Comparison of ENCODE assay signal across 24 cellular contexts in genomic region chr1:59917026-59917784, GRCh38. TPM values are rescaled to one million over a fixed set of nuclear protein-coding genes. Genes with fewer than 3 reads are reported as not detected.
A peak's percentile ranks its signal among the peaks of the same experiment; 100 is the strongest.
DNase-seq lines count a peak whose midpoint lies in the region; ATAC-seq and TF ChIP-seq lines count a peak whose summit lies in the region.
"Had no signal": no experiment of that assay in that cellular context is flagged by ENCODE, and none has a peak within 500 bp of the region (broad histone marks: within the 10 kb centered on the region; RNA-seq: fewer than 3 reads in every experiment).

No MANE protein-coding gene starts in this region.

- peaks cover 4% of the 10 kb centered on the region for H3K9me3 Mint-ChIP-seq in neural crest cell
- H3K9me3 Mint-ChIP-seq: central memory CD8-positive, alpha-beta T cell had no signal

- ATAC-seq in psoas muscle: no peak
- ATAC-seq: activated CD4-positive, alpha-beta T cell treated with anti-CD3 and anti-CD28 coated beads for 36 hours had no signal

- H3K27ac Mint-ChIP-seq in neural crest cell (ENCODE audit: unreplicated experiment): peak overlapping the region; percentile 91
- H3K27ac Mint-ChIP-seq: activated CD4-positive, alpha-beta T cell treated with anti-CD3 and anti-CD28 coated beads for 36 hours had no signal

- DNase-seq in Ammon's horn (ENCODE audit: low spot score) (peak; percentile 94), SK-MEL-5 (ENCODE audit: low read depth, low spot score) (peak; percentile 33), foreskin melanocyte (peak; percentile 64), neural crest cell (ENCODE audit: low read depth, low spot score) (no peak), osteoblast (ENCODE audit: insufficient read length, low spot score, missing footprints) (no peak), psoas muscle (no peak), NCI-H748 (lab: John Stamatoyannopoulos, UW; ENCODE audit: unreplicated experiment) (no peak), CD1c-positive myeloid dendritic cell (ENCODE audit: extremely low spot score) (no peak)
- DNase-seq: ACHN; activated CD4-positive, alpha-beta T cell treated with anti-CD3 and anti-CD28 coated beads for 36 hours; activated gamma-delta T cell treated with Interleukin-2 at 50 U/mL for 16 hours; H7; KG1; NCI-H1436; NCI-H510A; NK-92 treated with Interleukin-12 subunit alpha and Interleukin-12 subunit beta, amount 100 ng/mL, for 24 hours; PC-9; SJCRH30; stimulated activated CD4-positive, alpha-beta T cell treated with anti-CD3 and anti-CD28 coated beads, Interleukin-4, amount 100 ng/mL, for 4 hours; stimulated activated naive CD4-positive, alpha-beta T cell; T-helper 1 cell had no signal

- 86 to 88% (median 87%) methylated on average over 10 of the region's 10 CpGs for WGBS in psoas muscle, 3 donors

- in situ Hi-C loops in SK-MEL-5 (cut with HindIII; ENCODE audit: low pct_unique_long_range_greater_than_20kb, low sequenced_read_pairs): no loop called here

- no peaks in the 10 kb centered on the region for H3K36me3 Mint-ChIP-seq in neural crest cell (ENCODE audit: low read depth)

- no peaks in the 10 kb centered on the region for H4K20me1 ChIP-seq in osteoblast (ENCODE audit: insufficient read depth, low read length)
- H4K20me1 ChIP-seq: BLaER1 had no signal

- TF ChIP-seq CTCF in neural crest cell (conservative IDR thresholded peaks at IDR 0.05): no peak
- TF ChIP-seq CTCF in osteoblast (IDR thresholded peaks at IDR 0.05; ENCODE audit: extremely low read depth, low read depth, low read length): no peak
- no peak for TF ChIP-seq CTCF in psoas muscle (IDR thresholded peaks at IDR 0.05)

- H3K27ac ChIP-seq in osteoblast (ENCODE audit: low read depth, low read length) (no peak overlapping the region), psoas muscle (no peak overlapping the region)
- H3K27ac ChIP-seq: BLaER1, hepatocyte, PC-9, SJCRH30 had no signal

- peak overlapping the region; percentile 52 for H3K4me3 Mint-ChIP-seq in neural crest cell
- H3K4me3 Mint-ChIP-seq: activated CD4-positive, alpha-beta T cell treated with anti-CD3 and anti-CD28 coated beads for 36 hours; central memory CD8-positive, alpha-beta T cell had no signal

- intact Hi-C loops in psoas muscle (cut with DNase I): no loop called here

- no peak overlapping the region for H3K4me3 ChIP-seq in osteoblast (ENCODE audit: insufficient read depth, low read length)
- no peak overlapping the region for H3K4me3 ChIP-seq in psoas muscle
- H3K4me3 ChIP-seq: BLaER1, hepatocyte, PC-9, SJCRH30 had no signal

- H3K4me1 ChIP-seq in osteoblast (ENCODE audit: insufficient read depth, low read length) (no peaks in the 10 kb centered on the region), psoas muscle (peaks cover 6% of the 10 kb centered on the region)
- H3K4me1 ChIP-seq: BLaER1 had no signal

- no peaks in the 10 kb centered on the region for H3K79me2 ChIP-seq in osteoblast (ENCODE audit: insufficient read depth, low read length)
- H3K79me2 ChIP-seq: hepatocyte had no signal

- H3K27me3 ChIP-seq in osteoblast (ENCODE audit: insufficient read depth, low read length) (peaks cover 3% of the 10 kb centered on the region), psoas muscle (ENCODE audit: insufficient read depth in 3 of 3, low read length in 2 of 3) (no peaks in the 10 kb centered on the region)
- H3K27me3 ChIP-seq: BLaER1, hepatocyte, SJCRH30 had no signal

- H3K4me1 Mint-ChIP-seq in neural crest cell: peaks cover 38% of the 10 kb centered on the region
- H3K4me1 Mint-ChIP-seq: central memory CD8-positive, alpha-beta T cell had no signal

- H3K9me3 ChIP-seq in osteoblast (ENCODE audit: low read depth, low read length) (no peaks in the 10 kb centered on the region), psoas muscle (no peaks in the 10 kb centered on the region)
- H3K9me3 ChIP-seq: BLaER1, SJCRH30 had no signal

- peaks cover 2% of the 10 kb centered on the region for H3K27me3 Mint-ChIP-seq in neural crest cell (ENCODE audit: low read depth)
- H3K27me3 Mint-ChIP-seq: activated CD4-positive, alpha-beta T cell treated with anti-CD3 and anti-CD28 coated beads for 36 hours had no signal

- H3K36me3 ChIP-seq in osteoblast (ENCODE audit: insufficient read depth, low read length) (no peaks in the 10 kb centered on the region), psoas muscle (ENCODE audit: insufficient read depth in 1 of 2, low read depth in 1 of 2) (peaks cover 0 to 10% of the 10 kb centered on the region in 2 donors)
- H3K36me3 ChIP-seq: BLaER1, SJCRH30 had no signal

- H2AFZ ChIP-seq in osteoblast (ENCODE audit: low read length): no peak overlapping the region
- H2AFZ ChIP-seq: hepatocyte, PC-9 had no signal

- no peak overlapping the region for H3K4me2 ChIP-seq in osteoblast (ENCODE audit: insufficient read depth, low read length)
- H3K4me2 ChIP-seq: BLaER1, hepatocyte, PC-9 had no signal

RNA-seq across cellular contexts. Expression of gene CYP2J2, which starts 9.4 kb away (rescaled TPM):
- 0.98 and 1.3 TPM in 2 replicates for total RNA-seq in SK-MEL-5 (2014; rRNA removed; shearing (Covaris generic))
- 1.1 and 2.7 TPM in 2 replicates for polyA plus RNA-seq in SK-MEL-5 (2015; cell fraction: cytosol; rRNA removed)
- 1.5 and 2.4 TPM in 2 replicates for polyA plus RNA-seq in SK-MEL-5 (2015; cell fraction: nucleus; rRNA removed)
- 1.3 and 1.6 TPM in 2 replicates for total RNA-seq in neural crest cell
- total RNA-seq in osteoblast: not detected in 2 replicates
- total RNA-seq in psoas muscle: 10 to 100 TPM in 2 of 4 donors, 1 to 10 TPM in 2; 3.5 to 55.7 (median 15.0) TPM
- 1 to 10 TPM; 1.4 to 3.9 (median 2.4) TPM for polyA plus RNA-seq in psoas muscle

Comparison
In these comparisons a context has a peak if more than half of its experiments do, and no peak if none do; other contexts are left out.
1. DNase-seq: peak in Ammon's horn (single experiment), SK-MEL-5 (single experiment) and foreskin melanocyte (single experiment); none in neural crest cell (single experiment), osteoblast (single experiment), psoas muscle (0 of 2), NCI-H748 (single experiment) and CD1c-positive myeloid dendritic cell (single experiment).